Comparison of ENCODE assay signal across 1 cellular context in genomic region chr12:124831590-124831989, GRCh38.
TF ChIP-seq lines count a peak whose summit lies in the region.

No MANE protein-coding gene starts in this region.

TF ChIP-seq in H1, 55 proteins besides CTCF, POLR2A, EP300 and RAD21:
- no peak for TF ChIP-seq ATF2 (IDR thresholded peaks at IDR 0.05; ENCODE audit: low read length)
- TF ChIP-seq CBX8 (IDR thresholded peaks at IDR 0.05; ENCODE audit: borderline replicate concordance, low read depth, low read length): no peak
- no peak for TF ChIP-seq CBX5 (IDR thresholded peaks at IDR 0.05; ENCODE audit: low read depth, low read length)
- no peak for TF ChIP-seq ASH2L (IDR thresholded peaks at IDR 0.05; ENCODE audit: low read length)
- no peak for TF ChIP-seq JUN (IDR thresholded peaks at IDR 0.05; ENCODE audit: low read depth, low read length)
- no peak for TF ChIP-seq SP1 (IDR thresholded peaks at IDR 0.05; ENCODE audit: low read depth, low read length)
- no peak for TF ChIP-seq ZNF274 (IDR thresholded peaks at IDR 0.05; ENCODE audit: borderline replicate concordance, extremely low read depth, low read length)
- no peak for TF ChIP-seq SRF (IDR thresholded peaks at IDR 0.05; ENCODE audit: low read depth, low read length)
- TF ChIP-seq BCL11A (IDR thresholded peaks at IDR 0.05; ENCODE audit: low read depth in 2 of 2, low read length in 2 of 2): no peak
- TF ChIP-seq SP4 (IDR thresholded peaks at IDR 0.05; ENCODE audit: low read length): no peak
- no peak for TF ChIP-seq POLR2AphosphoS5 (IDR thresholded peaks at IDR 0.05; ENCODE audit: low read depth, low read length)
- no peak for TF ChIP-seq YY1 (IDR thresholded peaks at IDR 0.05; ENCODE audit: low read depth, low read length)
- TF ChIP-seq SUZ12 (IDR thresholded peaks at IDR 0.05; ENCODE audit: low read length): no peak
- TF ChIP-seq BACH1 (IDR thresholded peaks at IDR 0.05; ENCODE audit: low read length): no peak
- TF ChIP-seq CREB1 (IDR thresholded peaks at IDR 0.05): no peak
- no peak for TF ChIP-seq HDAC6 (IDR thresholded peaks at IDR 0.05; ENCODE audit: low read depth, low read length)
- no peak for TF ChIP-seq KDM5A (IDR thresholded peaks at IDR 0.05; ENCODE audit: low read length)
- no peak for TF ChIP-seq EZH2 (IDR thresholded peaks at IDR 0.05; ENCODE audit: low read depth, low read length, severe bottlenecking)
TF ChIP-seq in H1: peak in this region for 0.
